In the genomic region with DNA sequence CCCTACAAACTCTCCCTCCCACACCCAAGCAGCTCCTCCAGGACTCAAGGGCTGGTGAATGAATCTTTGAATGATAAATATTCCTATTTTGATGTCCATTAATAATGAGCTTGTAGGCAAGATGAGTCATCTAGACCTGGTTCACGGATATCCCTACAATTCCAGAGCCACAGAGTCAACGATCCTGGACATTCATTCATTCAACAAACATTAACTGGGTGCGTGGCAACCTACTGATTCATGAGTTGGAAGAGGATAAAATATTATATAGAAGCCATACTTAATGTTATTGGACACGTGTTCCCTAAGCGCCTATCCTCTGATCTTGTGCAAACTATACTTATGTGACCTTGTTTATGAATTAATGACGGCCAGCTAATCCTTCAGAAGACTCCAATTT, we compare ENCODE assay signal across 7 cellular contexts. TPM values are rescaled to one million over a fixed set of nuclear protein-coding genes. Genes with fewer than 3 reads are reported as not detected.
DNase-seq lines count a peak whose midpoint lies in the region; ATAC-seq, FAIRE-seq and TF ChIP-seq lines count a peak whose summit lies in the region.
"Had no signal": no experiment of that assay in that cellular context is flagged by ENCODE, and none has a peak within 500 bp of the region (broad histone marks: within the 10 kb centered on the region; RNA-seq: fewer than 3 reads in every experiment).

No MANE protein-coding gene starts in this region.

- no peak for DNase-seq in NT2/D1 (ENCODE audit: low read depth, low spot score)
- no peak for DNase-seq in sigmoid colon
- DNase-seq in NOMO-1 (lab: John Stamatoyannopoulos, UW; ENCODE audit: unreplicated experiment in 2 of 2) = no peak
- DNase-seq in frontal cortex (ENCODE audit: low spot score in 2 of 2) = no peak

- no peak for FAIRE-seq in frontal cortex (lab: Jason Lieb, UNC)

- no peak for TF ChIP-seq POLR2A in sigmoid colon (IDR thresholded peaks at IDR 0.05)

- H3K4me1 Mint-ChIP-seq in dendritic cell treated with granulocyte-macrophage colony-stimulating factor and Interleukin-4, amounts not matched to agents 40 ng/mL and 50 ng/mL, for 4 days (ENCODE audit: low read depth) = peaks cover 53% of the 10 kb centered on the region

- 34 to 56% methylated on average over 6 of the region's 6 CpGs for WGBS in sigmoid colon, 2 donors

- no peak overlapping the region for H3K27ac Mint-ChIP-seq in dendritic cell treated with granulocyte-macrophage colony-stimulating factor and Interleukin-4, amounts not matched to agents 40 ng/mL and 50 ng/mL, for 4 days

- no peak for ATAC-seq in HG02763 (IDR thresholded peaks at IDR 0.05; ENCODE audit: unreplicated experiment)

- intact Hi-C loops in dendritic cell treated with granulocyte-macrophage colony-stimulating factor and Interleukin-4, amounts not matched to agents 40 ng/mL and 50 ng/mL, for 4 days (cut with micrococcal nuclease) = loop anchor here (5.0 kb wide), 1 partner anchor 57 kb away; the partner anchor contains the start of genes DDX24 and IFI27L1
- intact Hi-C loops in sigmoid colon (cut with DNase I) = loop anchor here (5.0 kb wide), 1 partner anchor 147 kb away; the partner anchor contains the start of gene PPP4R4

- H3K27me3 Mint-ChIP-seq in dendritic cell treated with granulocyte-macrophage colony-stimulating factor and Interleukin-4, amounts not matched to agents 40 ng/mL and 50 ng/mL, for 4 days = peaks cover 4% of the 10 kb centered on the region

- H3K4me1 ChIP-seq in NT2/D1 (ENCODE audit: insufficient read depth, insufficient read length) = peaks cover 3% of the 10 kb centered on the region
- peaks cover 0 to 16% (median 10%) of the 10 kb centered on the region in 4 donors for H3K4me1 ChIP-seq in sigmoid colon

- H3K9ac ChIP-seq in NT2/D1 (ENCODE audit: insufficient read length, low read depth) = no peak overlapping the region

- peak overlapping the region; percentile 47 for H3K4me3 ChIP-seq in NT2/D1 (ENCODE audit: insufficient read length, low read depth)
- peak overlapping the region in 3 of 4 donors; percentile 73 to 84 (median 75) for H3K4me3 ChIP-seq in sigmoid colon

- H3K27me3 ChIP-seq in NT2/D1 (ENCODE audit: insufficient read depth, insufficient read length) = no peaks in the 10 kb centered on the region
- H3K27me3 ChIP-seq in sigmoid colon = no peaks in the 10 kb centered on the region

- H3K9me3 Mint-ChIP-seq in dendritic cell treated with granulocyte-macrophage colony-stimulating factor and Interleukin-4, amounts not matched to agents 40 ng/mL and 50 ng/mL, for 4 days = no peaks in the 10 kb centered on the region

- TF ChIP-seq EP300 in sigmoid colon (IDR thresholded peaks at IDR 0.05) = no peak

- H3K36me3 Mint-ChIP-seq in dendritic cell treated with granulocyte-macrophage colony-stimulating factor and Interleukin-4, amounts not matched to agents 40 ng/mL and 50 ng/mL, for 4 days (ENCODE audit: low read depth) = no peaks in the 10 kb centered on the region

- no peak overlapping the region for H3K27ac ChIP-seq in sigmoid colon

- TF ChIP-seq CTCF in sigmoid colon (IDR thresholded peaks at IDR 0.05) = no peak

- no peaks in the 10 kb centered on the region for H3K9me3 ChIP-seq in NT2/D1 (ENCODE audit: insufficient read depth, low read length)
- no peaks in the 10 kb centered on the region for H3K9me3 ChIP-seq in sigmoid colon

- peak overlapping the region; percentile 66 for H3K4me3 Mint-ChIP-seq in dendritic cell treated with granulocyte-macrophage colony-stimulating factor and Interleukin-4, amounts not matched to agents 40 ng/mL and 50 ng/mL, for 4 days

- no peaks in the 10 kb centered on the region for H3K36me3 ChIP-seq in NT2/D1 (ENCODE audit: insufficient read depth, insufficient read length, low read length)
- H3K36me3 ChIP-seq in sigmoid colon = no peaks in the 10 kb centered on the region

RNA-seq across cellular contexts. Expression of gene OTUB2, which starts 0.4 kb away (rescaled TPM):
- total RNA-seq in sigmoid colon (under 1 TPM; 0.14 to 0.71 (median 0.52) TPM), frontal cortex (4.9 TPM)
- polyA plus RNA-seq in sigmoid colon = 1 to 10 TPM in 2 of 3 donors, under 1 TPM in 1; 0.60 to 2.3 (median 2.0) TPM

RNA-seq across cellular contexts. Expression of gene CCDC197, which starts 28.6 kb away (rescaled TPM):
- total RNA-seq in sigmoid colon = not detected
- not detected for polyA plus RNA-seq in sigmoid colon
- total RNA-seq in frontal cortex = not detected
- total RNA-seq: dermis microvascular lymphatic vessel endothelial cell had no signal

RNA-seq across cellular contexts. Expression of gene ASB2, which starts 49.4 kb away (rescaled TPM):
- 100 to 1,000 TPM; 117 to 178 (median 139) TPM for total RNA-seq in sigmoid colon
- polyA plus RNA-seq in sigmoid colon = 1 to 10 TPM; 1.2 to 10.0 (median 4.2) TPM
- under 0.01 TPM for total RNA-seq in frontal cortex
- total RNA-seq: dermis microvascular lymphatic vessel endothelial cell had no signal

RNA-seq across cellular contexts. Expression of gene DDX24, which starts 55.3 kb away (rescaled TPM):
- 100 to 1,000 TPM; 109 to 147 (median 133) TPM for total RNA-seq in sigmoid colon
- 10 to 100 TPM; 42.5 to 63.5 (median 43.2) TPM for polyA plus RNA-seq in sigmoid colon
- 112 TPM for total RNA-seq in frontal cortex

RNA-seq across cellular contexts. Expression of gene IFI27L1, which starts 55.4 kb away (rescaled TPM):
- 1 to 10 TPM; 6.7 to 8.6 (median 7.7) TPM for total RNA-seq in sigmoid colon
- polyA plus RNA-seq in sigmoid colon = 10 to 100 TPM; 25.1 to 49.5 (median 30.6) TPM
- total RNA-seq in frontal cortex = 7.3 TPM

Comparison
In these comparisons a context has a peak if more than half of its experiments do, and no peak if none do; other contexts are left out.
1. RNA of gene ASB2, which starts 49.4 kb away (total RNA-seq): 117 to 178 TPM in sigmoid colon; under 0.01 TPM in frontal cortex (single experiment); every median in the first group is over 100 times any median in the second.